30 cellular contexts compared by ENCODE assay signal in genomic region chr4:46977245-46977644, GRCh38. TPM values are rescaled to one million over a fixed set of nuclear protein-coding genes. Genes with fewer than 3 reads are reported as not detected.
"Had no signal": no experiment of that assay in that cellular context is flagged by ENCODE, and none has a peak within 500 bp of the region (broad histone marks: within the 10 kb centered on the region; RNA-seq: fewer than 3 reads in every experiment).

No MANE protein-coding gene starts in this region.

- FAIRE-seq: urothelium cell line had no signal

- H3K27me3 ChIP-seq: stomach, suprapubic skin, testis, thyroid gland, tibial artery, tibial nerve, transverse colon, upper lobe of left lung, upper lobe of right lung, uterus, vagina had no signal

- H3K9me3 ChIP-seq: stomach, suprapubic skin, testis, thoracic aorta, thyroid gland, tibial artery, tibial nerve, transverse colon, upper lobe of left lung, upper lobe of right lung, uterus, vagina had no signal

- H3K4me1 ChIP-seq: stomach, suprapubic skin, testis, thyroid gland, tibial artery, tibial nerve, transverse colon, upper lobe of left lung, upper lobe of right lung, uterus, vagina had no signal

- H3K27ac ChIP-seq: stomach, suprapubic skin, testis, thoracic aorta, thyroid gland, tibial artery, tibial nerve, transverse colon, upper lobe of left lung, upper lobe of right lung, uterus, vagina had no signal

- ATAC-seq: stimulated activated effector memory CD8-positive, alpha-beta T cell treated with anti-CD3 and anti-CD28 coated beads, Interleukin-12 subunit alpha, Interleukin-12 subunit beta, amount 100 ng/mL, for 72 hours; stimulated activated memory B cell treated with anti-CD40 and anti-IgM and Interleukin-4, amounts not matched to agents 10 μg/mL and 1 μg/mL and 100 μg/mL, for 72 hours; stimulated activated naive B cell treated with anti-CD40 and anti-IgM and Interleukin-4, amounts not matched to agents 10 μg/mL and 1 μg/mL and 100 μg/mL, for 72 hours; stimulated activated naive CD8-positive, alpha-beta T cell treated with anti-CD3 and anti-CD28 coated beads, Interleukin-15, amount 100 ng/mL, for 72 hours; stimulated activated naive CD8-positive, alpha-beta T cell treated with anti-CD3 and anti-CD28 coated beads, Interleukin-15, Interleukin-2, amounts not matched to agents 100 U/mL and 50 U/mL, for 24 hours; upper lobe of right lung had no signal

- H3K4me3 ChIP-seq: stomach, suprapubic skin, testis, thoracic aorta, thyroid gland, tibial artery, tibial nerve, transverse colon, upper lobe of left lung, upper lobe of right lung, uterus, vagina had no signal

- DNase-seq: stimulated activated CD4-positive, alpha-beta T cell treated with anti-CD3 and anti-CD28 coated beads, Interleukin-2, amount 100 ng/mL, for 48 hours; stimulated activated CD4-positive, alpha-beta T cell treated with anti-CD3 and anti-CD28 coated beads, Interleukin-4, amount 100 ng/mL, for 1 hour; stimulated activated CD4-positive, alpha-beta T cell treated with anti-CD3 and anti-CD28 coated beads, Interleukin-4, amount 100 ng/mL, for 24 hours; stimulated activated CD4-positive, alpha-beta T cell treated with anti-CD3 and anti-CD28 coated beads, Interleukin-4, amount 100 ng/mL, for 4 hours; stimulated activated CD8-positive, alpha-beta memory T cell treated with anti-CD3 and anti-CD28 coated beads, Interleukin-4, amount 100 ng/mL, for 48 hours; stimulated activated naive B cell treated with anti-CD40 and anti-IgM and Interleukin-4, amounts not matched to agents 10 μg/mL and 1 μg/mL and 100 μg/mL, for 72 hours; stimulated activated naive CD4-positive, alpha-beta T cell; stimulated activated naive CD4-positive, alpha-beta T cell treated with Interleukin-2 at 50 U/mL for 16 hours; stimulated activated naive CD8-positive, alpha-beta T cell treated with anti-CD3 and anti-CD28 coated beads, Interleukin-15, amount 100 ng/mL, for 72 hours; stimulated activated naive CD8-positive, alpha-beta T cell treated with anti-CD3 and anti-CD28 coated beads, Interleukin-15, Interleukin-2, amounts not matched to agents 100 U/mL and 50 U/mL, for 24 hours; stomach; substantia nigra; testis; thyroid gland; tibial artery; transverse colon; trophoblast cell; upper lobe of left lung; upper lobe of right lung; uterus had no signal

- H3K36me3 ChIP-seq: stomach, suprapubic skin, thoracic aorta, thyroid gland, tibial artery, tibial nerve, transverse colon, upper lobe of left lung, upper lobe of right lung, uterus, vagina had no signal

RNA-seq across cellular contexts. Expression of gene GABRA4, which starts 16.1 kb away (rescaled TPM):
- total RNA-seq: subcutaneous adipose tissue, upper lobe of left lung, upper lobe of right lung, ureter had no signal
- polyA plus RNA-seq: urinary bladder had no signal

RNA-seq across cellular contexts. Expression of gene GABRB1, which starts 54.1 kb away (rescaled TPM):
- total RNA-seq: subcutaneous adipose tissue, suprapubic skin, thoracic aorta, tibial nerve, upper lobe of left lung, upper lobe of right lung, ureter, vagina had no signal
- polyA plus RNA-seq: stomach, urinary bladder had no signal
